ENCODE assay signal across 15 cellular contexts in the genomic region with DNA sequence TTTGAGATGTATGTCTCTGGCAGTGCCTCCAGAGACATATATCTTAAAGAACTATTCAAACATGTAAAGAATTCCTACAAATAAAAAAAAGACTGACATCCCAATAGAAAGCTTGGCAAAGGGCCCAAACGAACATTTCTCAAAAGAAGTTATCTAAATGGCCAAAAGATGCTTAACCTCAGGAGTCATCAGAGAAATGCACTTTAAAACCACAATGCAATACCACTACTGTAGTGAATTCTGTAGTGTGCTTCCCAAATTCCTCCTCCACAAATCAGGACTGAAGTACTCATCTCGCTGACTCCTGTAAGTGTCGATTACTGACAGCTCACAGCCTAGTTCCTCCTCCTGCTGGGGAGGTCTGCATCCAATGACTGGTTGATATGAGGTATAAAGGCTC.
DNase-seq lines count a peak whose midpoint lies in the region.
"Had no signal": no experiment of that assay in that cellular context is flagged by ENCODE, and none has a peak within 500 bp of the region (broad histone marks: within the 10 kb centered on the region; RNA-seq: fewer than 3 reads in every experiment).

No MANE protein-coding gene starts in this region.

- DNase-seq in Daoy (ENCODE audit: low read depth) (peak; percentile 13), M059J (ENCODE audit: low read depth) (peak; percentile 80), astrocyte of the hippocampus (ENCODE audit: low read depth, low spot score) (peak; percentile 35), glomerular visceral epithelial cell (ENCODE audit: extremely low spot score) (peak; percentile 34), OCI-M1 (lab: John Stamatoyannopoulos, UW) (no peak), NCI-H1105 treated with DMSO at 0.1 percent for 48 hours (lab: John Stamatoyannopoulos, UW) (no peak), 8988T (no peak), ACHN (no peak)
- DNase-seq: COR-L47, DMS153, NCI-H1092, NCI-H187 treated with DMSO at 0.1 percent for 48 hours, NCI-H2171 treated with DMSO at 0.1 percent for 48 hours, NCI-H524, RPMI8226 had no signal

- in situ Hi-C loops in ACHN (cut with HindIII; ENCODE audit: low pct_ligation_motif_present, low pct_unique_long_range_greater_than_20kb, low sequenced_read_pairs) = no loop called here

Comparison
In these comparisons a context has a peak if more than half of its experiments do, and no peak if none do; other contexts are left out.
1. DNase-seq: peak in Daoy (single experiment), M059J (single experiment), astrocyte of the hippocampus (single experiment) and glomerular visceral epithelial cell (single experiment); none in OCI-M1 (single experiment), NCI-H1105 treated with DMSO at 0.1 percent for 48 hours (single experiment), 8988T (single experiment) and ACHN (single experiment).